Comparison of ENCODE assay signal across 35 cellular contexts in the genomic region with DNA sequence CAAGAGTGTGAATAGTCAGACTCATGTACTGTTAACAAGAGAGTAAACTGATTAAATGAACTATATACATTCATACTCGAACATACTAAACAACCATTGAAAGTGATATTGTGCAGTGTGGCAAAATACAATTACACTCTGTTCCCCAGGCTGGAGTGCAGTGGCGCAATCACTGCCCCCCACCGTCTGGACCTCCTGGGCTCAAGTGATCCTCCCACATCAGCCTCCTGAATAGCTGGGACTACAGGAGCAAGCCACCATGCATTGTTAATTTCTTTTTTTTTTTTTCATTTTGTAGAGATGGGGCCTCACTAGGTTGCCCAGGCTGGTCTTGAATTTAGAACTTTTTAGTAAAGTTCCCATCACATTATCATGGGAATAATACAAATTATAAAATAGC.
"Had no signal": no experiment of that assay in that cellular context is flagged by ENCODE, and none has a peak within 500 bp of the region (broad histone marks: within the 10 kb centered on the region; RNA-seq: fewer than 3 reads in every experiment).

No MANE protein-coding gene starts in this region.

- H3K4me2 ChIP-seq: KMS-11 had no signal

- H3K27me3 ChIP-seq: MG63 had no signal

- H3K9me3 ChIP-seq: MG63 had no signal

- H3K27ac ChIP-seq: KMS-11 had no signal

- DNase-seq: Karpas-422, Kasumi-1, MG63, MM.1S, MV-4-11, NCI-H1048, NCI-H1092, NCI-H1092 treated with DMSO at 0.1 percent for 48 hours, NCI-H1105, NCI-H1105 treated with DMSO at 0.1 percent for 48 hours, NCI-H1417, NCI-H1417 treated with DMSO at 0.1 percent for 48 hours, NCI-H1436, NCI-H1436 treated with DMSO at 0.1 percent for 48 hours, NCI-H146, NCI-H1694, NCI-H1694 treated with DMSO at 0.1 percent for 48 hours, NCI-H187, NCI-H187 treated with DMSO at 0.1 percent for 48 hours, NCI-H1930, NCI-H2029, NCI-H2029 treated with DMSO at 0.1 percent for 48 hours, NCI-H2081, NCI-H2081 treated with DMSO at 0.1 percent for 48 hours, NCI-H2107, NCI-H2171, NCI-H2171 treated with DMSO at 0.1 percent for 48 hours, NCI-H2227 treated with DMSO at 0.1 percent for 48 hours, NCI-H345, NCI-H446, NCI-H446 treated with DMSO at 0.1 percent for 48 hours, NCI-H510A, NCI-H510A treated with DMSO at 0.1 percent for 48 hours, NCI-H524 had no signal

- H3K4me3 ChIP-seq: MG63 had no signal

- H3K36me3 ChIP-seq: MG63 had no signal
